ENCODE assay signal across 1 cellular context in genomic region chr10:119679480-119679829, GRCh38.
TF ChIP-seq lines count a peak whose summit lies in the region.

No MANE protein-coding gene starts in this region.

TF ChIP-seq in H1, 55 proteins besides CTCF, POLR2A, EP300 and RAD21:
- TF ChIP-seq MAX (IDR thresholded peaks at IDR 0.05) (no peak), GTF2F1 (IDR thresholded peaks at IDR 0.05; ENCODE audit: borderline replicate concordance, low read depth, low read length) (no peak), HDAC2 (IDR thresholded peaks at IDR 0.05; ENCODE audit: borderline replicate concordance in 1 of 2, low read depth in 2 of 2, low read length in 2 of 2) (no peak)
